In the genomic region with DNA sequence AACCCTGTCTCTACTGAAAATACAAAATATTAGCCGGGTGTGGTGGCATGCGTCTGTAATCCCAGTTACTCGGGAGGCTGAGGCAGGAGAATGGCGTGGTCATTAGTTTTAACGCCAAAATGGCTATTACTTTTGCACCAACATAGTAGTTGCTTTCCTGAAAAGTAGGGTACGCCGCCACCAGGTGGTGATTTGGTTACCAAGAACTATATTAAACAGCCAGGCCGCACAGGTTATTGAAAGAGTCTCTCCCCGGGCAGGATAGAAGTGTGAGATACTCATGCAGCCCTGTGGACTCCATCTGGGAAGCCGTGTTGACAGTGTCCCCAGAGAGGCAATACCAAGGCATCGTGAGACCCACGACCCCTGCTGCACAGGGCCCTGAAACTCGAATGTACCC, we compare ENCODE assay signal across 22 cellular contexts. TPM values are rescaled to one million over a fixed set of nuclear protein-coding genes. Genes with fewer than 3 reads are reported as not detected.
DNase-seq lines count a peak whose midpoint lies in the region; ATAC-seq and TF ChIP-seq lines count a peak whose summit lies in the region.
"Had no signal": no experiment of that assay in that cellular context is flagged by ENCODE, and none has a peak within 500 bp of the region (broad histone marks: within the 10 kb centered on the region; RNA-seq: fewer than 3 reads in every experiment).

No MANE protein-coding gene starts in this region.

- no peak overlapping the region for H4K91ac ChIP-seq in mesenchymal stem cell (ENCODE audit: low read length)

- H3K14ac ChIP-seq in mesenchymal stem cell (ENCODE audit: low read length in 2 of 2), result no peak overlapping the region

- no peak overlapping the region for H2BK5ac ChIP-seq in mesenchymal stem cell (ENCODE audit: low read depth, low read length, poor library complexity, severe bottlenecking)

- peak; percentile 29 for DNase-seq in activated naive CD4-positive, alpha-beta T cell treated with anti-CD3 and anti-CD28 coated beads for 36 hours
- DNase-seq in activated naive CD4-positive, alpha-beta T cell (lab: John Stamatoyannopoulos, UW), result no peak
- DNase-seq in chondrocyte (ENCODE audit: low spot score), result no peak
- no peak for DNase-seq in PC-3
- DNase-seq in Peyer's patch, result no peak
- no peak for DNase-seq in mesenchymal stem cell
- DNase-seq: activated CD4-positive, alpha-beta T cell treated with anti-CD3 and anti-CD28 coated beads for 48 hours; activated CD8-positive, alpha-beta memory T cell treated with anti-CD3 and anti-CD28 coated beads, Interleukin-2, amount 10 ng/mL, durations not matched to agents 7 days and 5 days; aorta; caudate nucleus; CD4-positive, alpha-beta memory T cell; DMS153; gastrocnemius medialis; NCI-H524 treated with DMSO at 0.1 percent for 48 hours; SHP77 treated with DMSO at 0.1 percent for 48 hours; T-helper 1 cell had no signal

- no peak overlapping the region for H4K8ac ChIP-seq in mesenchymal stem cell (ENCODE audit: low read length)

- intact Hi-C loops in activated naive CD4-positive, alpha-beta T cell treated with anti-CD3 and anti-CD28 coated beads for 36 hours (cut with micrococcal nuclease), result no loop called here
- intact Hi-C loops in PC-3 (cut with micrococcal nuclease), result no loop called here

- H3K27ac ChIP-seq in PC-3 (ENCODE audit: low read length), result no peak overlapping the region
- no peak overlapping the region for H3K27ac ChIP-seq in Peyer's patch
- no peak overlapping the region for H3K27ac ChIP-seq in mesenchymal stem cell (ENCODE audit: low read length, poor library complexity, severe bottlenecking)
- H3K27ac ChIP-seq: gastrocnemius medialis, prostate gland had no signal

- H3K18ac ChIP-seq in mesenchymal stem cell (ENCODE audit: low read depth in 1 of 2, low read length in 2 of 2), result no peak overlapping the region

- no peaks in the 10 kb centered on the region for H4K20me1 ChIP-seq in Loucy (ENCODE audit: insufficient read depth, low read length, poor library complexity, severe bottlenecking)
- H4K20me1 ChIP-seq in PC-3 (ENCODE audit: low read length), result no peaks in the 10 kb centered on the region

- H3K4me1 ChIP-seq in Loucy (ENCODE audit: insufficient read depth, low read length, poor library complexity, severe bottlenecking) (peaks cover 4% of the 10 kb centered on the region), PC-3 (ENCODE audit: insufficient read depth, low read length) (peaks cover 4% of the 10 kb centered on the region; the same call in 1 of the 2 replicates), Peyer's patch (no peaks in the 10 kb centered on the region), mesenchymal stem cell (ENCODE audit: control insufficient read depth, insufficient read depth, low read depth, low read length) (peaks cover 23% of the 10 kb centered on the region)
- H3K4me1 ChIP-seq: gastrocnemius medialis, prostate gland had no signal

- no peaks in the 10 kb centered on the region for H3K9me3 Mint-ChIP-seq in activated naive CD4-positive, alpha-beta T cell treated with anti-CD3 and anti-CD28 coated beads for 36 hours
- no peaks in the 10 kb centered on the region for H3K9me3 Mint-ChIP-seq in chondrocyte (ENCODE audit: low read depth)
- H3K9me3 Mint-ChIP-seq: activated naive CD4-positive, alpha-beta T cell treated with anti-CD3 and anti-CD28 coated beads, Interleukin-2, amount 50 U/mL, for 72 hours had no signal

- H3K36me3 ChIP-seq in Loucy (ENCODE audit: insufficient read depth, low read length), result no peaks in the 10 kb centered on the region
- H3K36me3 ChIP-seq in PC-3 (ENCODE audit: low read depth, low read length), result no peaks in the 10 kb centered on the region
- H3K36me3 ChIP-seq in Peyer's patch, result no peaks in the 10 kb centered on the region
- no peaks in the 10 kb centered on the region for H3K36me3 ChIP-seq in mesenchymal stem cell (ENCODE audit: control insufficient read depth in 1 of 2, insufficient read depth in 2 of 2, low read depth in 1 of 2, low read length in 2 of 2)
- H3K36me3 ChIP-seq: gastrocnemius medialis, prostate gland had no signal

- H3K9me3 ChIP-seq in Loucy (ENCODE audit: insufficient read depth, low read depth, low read length) (no peaks in the 10 kb centered on the region), PC-3 (ENCODE audit: low read length) (no peaks in the 10 kb centered on the region), Peyer's patch (no peaks in the 10 kb centered on the region), mesenchymal stem cell (ENCODE audit: control insufficient read depth, low read length) (no peaks in the 10 kb centered on the region)
- H3K9me3 ChIP-seq: gastrocnemius medialis, mucosa of descending colon, prostate gland had no signal

- H3F3A ChIP-seq in Loucy (ENCODE audit: low read depth), result no peaks in the 10 kb centered on the region
- H3F3A ChIP-seq in PC-3 (ENCODE audit: low read length, unreplicated experiment), result no peaks in the 10 kb centered on the region

- H3K27ac Mint-ChIP-seq in activated naive CD4-positive, alpha-beta T cell treated with anti-CD3 and anti-CD28 coated beads for 36 hours, result no peak overlapping the region
- H3K27ac Mint-ChIP-seq in chondrocyte (ENCODE audit: unreplicated experiment), result no peak overlapping the region
- H3K27ac Mint-ChIP-seq: activated CD8-positive, alpha-beta memory T cell treated with anti-CD3 and anti-CD28 coated beads, Interleukin-2, amount 10 ng/mL, durations not matched to agents 7 days and 5 days; activated naive CD4-positive, alpha-beta T cell treated with anti-CD3 and anti-CD28 coated beads, Interleukin-2, amount 50 U/mL, for 72 hours; CD4-positive, alpha-beta memory T cell had no signal

- no peak overlapping the region for H2AFZ ChIP-seq in Loucy (ENCODE audit: low read length)
- no peak overlapping the region for H2AFZ ChIP-seq in PC-3 (ENCODE audit: low read length)
- H2AFZ ChIP-seq in mesenchymal stem cell (ENCODE audit: low read depth, low read length), result no peak overlapping the region

- no peak overlapping the region for H2BK120ac ChIP-seq in mesenchymal stem cell (ENCODE audit: low read depth, low read length)

- H3K79me2 ChIP-seq in Loucy (ENCODE audit: insufficient read depth, low read length), result no peaks in the 10 kb centered on the region
- no peaks in the 10 kb centered on the region for H3K79me2 ChIP-seq in PC-3 (ENCODE audit: low read length)

- no peak overlapping the region for H3K4ac ChIP-seq in mesenchymal stem cell (ENCODE audit: low read depth in 1 of 2, low read length in 2 of 2)

- no peaks in the 10 kb centered on the region for H3K4me1 Mint-ChIP-seq in activated naive CD4-positive, alpha-beta T cell treated with anti-CD3 and anti-CD28 coated beads for 36 hours (ENCODE audit: low read depth)
- peaks cover 3% of the 10 kb centered on the region for H3K4me1 Mint-ChIP-seq in chondrocyte (ENCODE audit: low read depth)

- no peak overlapping the region for H3K9ac ChIP-seq in Loucy (ENCODE audit: low read depth, low read length, poor library complexity, severe bottlenecking)
- no peak overlapping the region for H3K9ac ChIP-seq in PC-3 (ENCODE audit: low read length)
- H3K9ac ChIP-seq in mesenchymal stem cell (ENCODE audit: low read length), result no peak overlapping the region

- ATAC-seq in PC-3 (no peak), GM18909 (IDR thresholded peaks at IDR 0.05; ENCODE audit: poor library complexity, unreplicated experiment) (no peak)
- ATAC-seq: activated CD8-positive, alpha-beta memory T cell treated with anti-CD3 and anti-CD28 coated beads, Interleukin-2, amount 10 ng/mL, durations not matched to agents 7 days and 5 days; activated naive CD4-positive, alpha-beta T cell treated with anti-CD3 and anti-CD28 coated beads, Interleukin-2, amount 50 U/mL, for 72 hours; gastrocnemius medialis; mucosa of descending colon had no signal

- no peak overlapping the region for H2BK12ac ChIP-seq in mesenchymal stem cell (ENCODE audit: low read length in 2 of 2)

- H3K23ac ChIP-seq in mesenchymal stem cell (ENCODE audit: low read length in 2 of 2), result no peak overlapping the region

- POLR2A ChIA-PET in PC-3 (lab: Charles Lee; ENCODE audit: unreplicated experiment), result no interaction called here

- H3K27me3 Mint-ChIP-seq in activated naive CD4-positive, alpha-beta T cell treated with anti-CD3 and anti-CD28 coated beads for 36 hours (ENCODE audit: low read depth), result no peaks in the 10 kb centered on the region
- no peaks in the 10 kb centered on the region for H3K27me3 Mint-ChIP-seq in chondrocyte (ENCODE audit: low read depth)

- no peak overlapping the region for H3K4me3 Mint-ChIP-seq in activated naive CD4-positive, alpha-beta T cell treated with anti-CD3 and anti-CD28 coated beads for 36 hours
- no peak overlapping the region for H3K4me3 Mint-ChIP-seq in chondrocyte (ENCODE audit: unreplicated experiment)
- H3K4me3 Mint-ChIP-seq: activated CD8-positive, alpha-beta memory T cell treated with anti-CD3 and anti-CD28 coated beads, Interleukin-2, amount 10 ng/mL, durations not matched to agents 7 days and 5 days; CD4-positive, alpha-beta memory T cell had no signal

- TF ChIP-seq CTCF in Loucy (conservative IDR thresholded peaks at IDR 0.05; ENCODE audit: low read length), result peak; percentile 40
- TF ChIP-seq CTCF in chondrocyte (IDR thresholded peaks at IDR 0.05), result peak; percentile 27
- TF ChIP-seq CTCF in PC-3 (conservative IDR thresholded peaks at IDR 0.05; ENCODE audit: low read depth, low read length), result no peak
- TF ChIP-seq CTCF in Peyer's patch (IDR thresholded peaks at IDR 0.05), result no peak

- H3K27me3 ChIP-seq in Loucy (ENCODE audit: insufficient read depth, low read length, poor library complexity, severe bottlenecking) (no peaks in the 10 kb centered on the region), PC-3 (ENCODE audit: low read length) (no peaks in the 10 kb centered on the region), Peyer's patch (no peaks in the 10 kb centered on the region), mesenchymal stem cell (ENCODE audit: control insufficient read depth in 1 of 2, insufficient read depth in 1 of 2, low read length in 2 of 2) (no peaks in the 10 kb centered on the region)
- H3K27me3 ChIP-seq: gastrocnemius medialis had no signal

- no peaks in the 10 kb centered on the region for H3K79me1 ChIP-seq in mesenchymal stem cell (replicated peaks; ENCODE audit: low read length, poor library complexity, severe bottlenecking)

- TF ChIP-seq POLR2A in Peyer's patch (IDR thresholded peaks at IDR 0.05), result no peak

- no peaks in the 10 kb centered on the region for H3K36me3 Mint-ChIP-seq in activated naive CD4-positive, alpha-beta T cell treated with anti-CD3 and anti-CD28 coated beads for 36 hours (ENCODE audit: low read depth)
- H3K36me3 Mint-ChIP-seq in chondrocyte (ENCODE audit: low read depth), result no peaks in the 10 kb centered on the region
- H3K36me3 Mint-ChIP-seq: activated CD8-positive, alpha-beta memory T cell treated with anti-CD3 and anti-CD28 coated beads, Interleukin-2, amount 10 ng/mL, durations not matched to agents 7 days and 5 days; activated naive CD4-positive, alpha-beta T cell treated with anti-CD3 and anti-CD28 coated beads, Interleukin-2, amount 50 U/mL, for 72 hours; CD4-positive, alpha-beta memory T cell had no signal

- BruUV-seq in PC-3 (replicated peaks; lab: Mats Ljungman, UMichigan), result no TSS peak

- WGBS in mesenchymal stem cell, result 85% methylated on average over 13 of the region's 13 CpGs

- H2BK15ac ChIP-seq in mesenchymal stem cell (ENCODE audit: low read depth, poor library complexity, severe bottlenecking), result no peak overlapping the region

- CTCF ChIA-PET in activated naive CD4-positive, alpha-beta T cell treated with anti-CD3 and anti-CD28 coated beads for 36 hours (lab: Charles Lee), result interaction anchor here (0.7 to 1.5 kb wide), 3 partner anchors 38 to 396 kb away, joined by 3 to 6 read pairs (median 5); no protein-coding TSS in a partner anchor
- CTCF ChIA-PET in PC-3 (lab: Charles Lee), result no interaction called here

- no peak overlapping the region for H2AK5ac ChIP-seq in mesenchymal stem cell (ENCODE audit: low read length, severe bottlenecking)

- no peaks in the 10 kb centered on the region for H3K9me2 ChIP-seq in Loucy (replicated peaks; ENCODE audit: low read depth, low read length)
- H3K9me2 ChIP-seq in PC-3 (replicated peaks; ENCODE audit: low read length), result no peaks in the 10 kb centered on the region

- no peak overlapping the region for H3K4me2 ChIP-seq in Loucy (ENCODE audit: low read depth, low read length, poor library complexity, severe bottlenecking)
- no peak overlapping the region for H3K4me2 ChIP-seq in PC-3 (ENCODE audit: low read length)
- H3K4me2 ChIP-seq in mesenchymal stem cell (ENCODE audit: low read length, poor library complexity, severe bottlenecking), result no peak overlapping the region

- H3K4me3 ChIP-seq in Loucy (ENCODE audit: low read length, poor library complexity, severe bottlenecking) (no peak overlapping the region), PC-3 (ENCODE audit: low read length) (no peak overlapping the region), Peyer's patch (no peak overlapping the region), mesenchymal stem cell (ENCODE audit: insufficient read depth in 1 of 2, low read depth in 1 of 2, low read length in 2 of 2) (no peak overlapping the region)
- H3K4me3 ChIP-seq: gastrocnemius medialis, mucosa of descending colon, prostate gland had no signal

RNA-seq across cellular contexts. Expression of a gene that starts 24.6 kb away (rescaled TPM):
- total RNA-seq in activated naive CD4-positive, alpha-beta T cell treated with anti-CD3 and anti-CD28 coated beads for 36 hours, result 1 to 10 TPM; 2.5 to 3.0 TPM
- total RNA-seq in chondrocyte (113 to 367 TPM (median 367 TPM) in 3 replicates), PC-3 (2014; rRNA removed) (not detected in 2 replicates), Peyer's patch (10 to 100 TPM in 3 of 4 donors, 1 to 10 TPM in 1; 4.0 to 36.7 (median 23.0) TPM)
- 35.9 TPM for polyA plus RNA-seq in mesenchymal stem cell (2013, experiment 1 of 2)
- polyA plus RNA-seq in mesenchymal stem cell (2013, experiment 2 of 2), result 36.0 TPM
- polyA plus RNA-seq: neural cell had no signal

Comparison
In these comparisons a context has a peak if more than half of its experiments do, and no peak if none do; other contexts are left out.
1. CTCF ChIP-seq: peak in Loucy (single experiment) and chondrocyte (single experiment); none in PC-3 (single experiment) and Peyer's patch (0 of 6).